10 cellular contexts compared by ENCODE assay signal in genomic region chr7:5699467-5699866, GRCh38.
A peak's percentile ranks its signal among the peaks of the same experiment; 100 is the strongest.
DNase-seq lines count a peak whose midpoint lies in the region; ATAC-seq and TF ChIP-seq lines count a peak whose summit lies in the region.
"Had no signal": no experiment of that assay in that cellular context is flagged by ENCODE, and none has a peak within 500 bp of the region (broad histone marks: within the 10 kb centered on the region; RNA-seq: fewer than 3 reads in every experiment).

No MANE protein-coding gene starts in this region.

- H3K27ac Mint-ChIP-seq in activated CD4-positive, alpha-beta T cell treated with anti-CD3 and anti-CD28 coated beads, Interleukin-2, amount 10 ng/mL, durations not matched to agents 24 days and 14 days, result peak overlapping the region; percentile 81
- H3K27ac Mint-ChIP-seq in activated T-helper 2 cell treated with anti-CD3 and anti-CD28 coated beads, Interferon-gamma antibody, Interleukin-2, Interleukin-4, amounts not matched to agents 10 μg/mL and 5 μg/mL and 100 μg/mL, durations not matched to agents 14 hours and 24 hours and 36 hours, result peak overlapping the region; percentile 45

- peaks cover 43% of the 10 kb centered on the region for H3K36me3 Mint-ChIP-seq in activated CD4-positive, alpha-beta T cell treated with anti-CD3 and anti-CD28 coated beads, Interleukin-2, amount 10 ng/mL, durations not matched to agents 24 days and 14 days (ENCODE audit: low read depth)
- peaks cover 49% of the 10 kb centered on the region for H3K36me3 Mint-ChIP-seq in activated T-helper 2 cell treated with anti-CD3 and anti-CD28 coated beads, Interferon-gamma antibody, Interleukin-2, Interleukin-4, amounts not matched to agents 10 μg/mL and 5 μg/mL and 100 μg/mL, durations not matched to agents 14 hours and 24 hours and 36 hours (ENCODE audit: low read depth)

- H3K27ac ChIP-seq in right cardiac atrium (ENCODE audit: low read length), result peak overlapping the region; percentile 79
- peak overlapping the region; percentile 100 for H3K27ac ChIP-seq in stomach smooth muscle (ENCODE audit: low read length)
- H3K27ac ChIP-seq in neuronal stem cell (replicated peaks; ENCODE audit: low read length), result no peak overlapping the region

- no peak overlapping the region for H2BK5ac ChIP-seq in neuronal stem cell (ENCODE audit: low read length)

- no peak overlapping the region for H3K4ac ChIP-seq in neuronal stem cell (ENCODE audit: low read length)

- H3K27me3 Mint-ChIP-seq in activated CD4-positive, alpha-beta T cell treated with anti-CD3 and anti-CD28 coated beads, Interleukin-2, amount 10 ng/mL, durations not matched to agents 24 days and 14 days, result peaks cover 8% of the 10 kb centered on the region
- H3K27me3 Mint-ChIP-seq in activated T-helper 2 cell treated with anti-CD3 and anti-CD28 coated beads, Interferon-gamma antibody, Interleukin-2, Interleukin-4, amounts not matched to agents 10 μg/mL and 5 μg/mL and 100 μg/mL, durations not matched to agents 14 hours and 24 hours and 36 hours (ENCODE audit: low read depth), result no peaks in the 10 kb centered on the region

- H2BK120ac ChIP-seq in neuronal stem cell (ENCODE audit: low read depth, low read length), result no peak overlapping the region

- H2BK15ac ChIP-seq in neuronal stem cell (ENCODE audit: low read length), result no peak overlapping the region

- no peak overlapping the region for H4K91ac ChIP-seq in neuronal stem cell (ENCODE audit: low read depth, low read length, poor library complexity)

- H3K14ac ChIP-seq in neuronal stem cell (ENCODE audit: low read length), result no peak overlapping the region

- H3K9ac ChIP-seq in stomach smooth muscle (ENCODE audit: low read length in 2 of 2), result peak overlapping the region; percentile 63 to 69
- H3K9ac ChIP-seq in neuronal stem cell (ENCODE audit: low read depth, low read length, poor library complexity), result no peak overlapping the region

- H3K4me3 ChIP-seq in right cardiac atrium (ENCODE audit: low read length) (no peak overlapping the region), stomach smooth muscle (ENCODE audit: low read length in 2 of 2) (peak overlapping the region; percentile 34 to 35), neuronal stem cell (ENCODE audit: low read length in 2 of 2) (no peak overlapping the region)

- peaks cover 26% of the 10 kb centered on the region for H3K4me1 ChIP-seq in right cardiac atrium (ENCODE audit: control insufficient read depth, insufficient read depth, low read length)
- peaks cover 84% of the 10 kb centered on the region for H3K4me1 ChIP-seq in stomach smooth muscle (ENCODE audit: control insufficient read depth, insufficient read depth, low read length)
- H3K4me1 ChIP-seq in neuronal stem cell (ENCODE audit: control insufficient read depth in 2 of 2, insufficient read depth in 1 of 2, low read depth in 1 of 2, low read length in 2 of 2), result peaks cover 23 to 50% of the 10 kb centered on the region in 2 donors

- peaks cover 82% of the 10 kb centered on the region for H3K4me1 Mint-ChIP-seq in activated CD4-positive, alpha-beta T cell treated with anti-CD3 and anti-CD28 coated beads, Interleukin-2, amount 10 ng/mL, durations not matched to agents 24 days and 14 days
- H3K4me1 Mint-ChIP-seq in activated T-helper 2 cell treated with anti-CD3 and anti-CD28 coated beads, Interferon-gamma antibody, Interleukin-2, Interleukin-4, amounts not matched to agents 10 μg/mL and 5 μg/mL and 100 μg/mL, durations not matched to agents 14 hours and 24 hours and 36 hours (ENCODE audit: low read depth), result peaks cover 77% of the 10 kb centered on the region

- no peak overlapping the region for H2AK5ac ChIP-seq in neuronal stem cell (ENCODE audit: low read depth, low read length)

- peak; percentile 61 for DNase-seq in activated CD4-positive, alpha-beta T cell treated with anti-CD3 and anti-CD28 coated beads, Interleukin-2, amount 10 ng/mL, durations not matched to agents 24 days and 14 days
- DNase-seq in activated CD4-positive, alpha-beta T cell treated with anti-CD3 and anti-CD28 coated beads for 1 hour, result no peak
- no peak for DNase-seq in activated T-helper 2 cell treated with anti-CD3 and anti-CD28 coated beads, Interferon-gamma antibody, Interleukin-2, Interleukin-4, amounts not matched to agents 10 μg/mL and 5 μg/mL and 100 μg/mL, durations not matched to agents 14 hours and 24 hours and 36 hours (ENCODE audit: low spot score)
- no peak for DNase-seq in right cardiac atrium
- no peak for DNase-seq in Kasumi-1 (lab: John Stamatoyannopoulos, UW)
- no peak for DNase-seq in GM20000 (ENCODE audit: low spot score)
- no peak for DNase-seq in neuronal stem cell (ENCODE audit: low spot score)
- DNase-seq: cerebellar nuclear complex had no signal

- peaks cover 4 to 12% of the 10 kb centered on the region in 2 donors for H3K36me3 ChIP-seq in stomach smooth muscle (ENCODE audit: control insufficient read depth in 2 of 2, insufficient read depth in 2 of 2, low read length in 2 of 2)
- peaks cover 6 to 50% of the 10 kb centered on the region in 2 donors for H3K36me3 ChIP-seq in neuronal stem cell (replicated peaks in 1 of 2; ENCODE audit: control insufficient read depth in 2 of 2, insufficient read depth in 2 of 2, low read length in 2 of 2)

- H3K4me3 Mint-ChIP-seq in activated CD4-positive, alpha-beta T cell treated with anti-CD3 and anti-CD28 coated beads, Interleukin-2, amount 10 ng/mL, durations not matched to agents 24 days and 14 days, result peak overlapping the region; percentile 63
- peak overlapping the region; percentile 13 for H3K4me3 Mint-ChIP-seq in activated T-helper 2 cell treated with anti-CD3 and anti-CD28 coated beads, Interferon-gamma antibody, Interleukin-2, Interleukin-4, amounts not matched to agents 10 μg/mL and 5 μg/mL and 100 μg/mL, durations not matched to agents 14 hours and 24 hours and 36 hours (ENCODE audit: low read depth)

- no peaks in the 10 kb centered on the region for H3K27me3 ChIP-seq in right cardiac atrium (ENCODE audit: control insufficient read depth, insufficient read depth)
- no peaks in the 10 kb centered on the region for H3K27me3 ChIP-seq in stomach smooth muscle (ENCODE audit: control insufficient read depth in 1 of 2, insufficient read depth in 2 of 2, low read length in 2 of 2)
- H3K27me3 ChIP-seq in neuronal stem cell (ENCODE audit: control insufficient read depth in 3 of 3, insufficient read depth in 3 of 3, low read depth in 1 of 3, low read length in 3 of 3), result no peaks in the 10 kb centered on the region

- WGBS in right cardiac atrium, result 40% methylated on average over 4 of the region's 4 CpGs
- no CpG with 5 or more reads among the region's 4 CpGs for WGBS in neuronal stem cell (ENCODE audit: extremely low coverage in 2 of 2, insufficient read length in 2 of 2, insufficient replicate concordance in 1 of 2), 2 donors

- no peak overlapping the region for H3K18ac ChIP-seq in neuronal stem cell (ENCODE audit: low read length)

- H3K23ac ChIP-seq in neuronal stem cell (ENCODE audit: low read depth, low read length, poor library complexity), result no peak overlapping the region

- H3K9me3 ChIP-seq in right cardiac atrium (ENCODE audit: control insufficient read depth, low read length), result no peaks in the 10 kb centered on the region
- H3K9me3 ChIP-seq in stomach smooth muscle (ENCODE audit: control insufficient read depth in 2 of 2, low read length in 2 of 2), result no peaks in the 10 kb centered on the region
- no peaks in the 10 kb centered on the region for H3K9me3 ChIP-seq in neuronal stem cell (replicated peaks in 1 of 2; ENCODE audit: control insufficient read depth in 2 of 2, insufficient read depth in 1 of 2, low read depth in 1 of 2, low read length in 2 of 2)

- intact Hi-C loops in activated CD4-positive, alpha-beta T cell treated with anti-CD3 and anti-CD28 coated beads, Interleukin-2, amount 10 ng/mL, durations not matched to agents 24 days and 14 days (cut with micrococcal nuclease), result loop anchor here (10.0 kb wide), 2 partner anchors 305 to 1485 kb away; partner anchors contain the start of gene C1GALT1
- intact Hi-C loops in activated T-helper 2 cell treated with anti-CD3 and anti-CD28 coated beads, Interferon-gamma antibody, Interleukin-2, Interleukin-4, amounts not matched to agents 10 μg/mL and 5 μg/mL and 100 μg/mL, durations not matched to agents 14 hours and 24 hours and 36 hours (cut with micrococcal nuclease), result no loop called here
- intact Hi-C loops in right cardiac atrium (cut with DNase I), result no loop called here

- H2AFZ ChIP-seq in neuronal stem cell (ENCODE audit: low read length), result no peak overlapping the region

- no peaks in the 10 kb centered on the region for H3K9me3 Mint-ChIP-seq in activated CD4-positive, alpha-beta T cell treated with anti-CD3 and anti-CD28 coated beads, Interleukin-2, amount 10 ng/mL, durations not matched to agents 24 days and 14 days
- no peaks in the 10 kb centered on the region for H3K9me3 Mint-ChIP-seq in activated T-helper 2 cell treated with anti-CD3 and anti-CD28 coated beads, Interferon-gamma antibody, Interleukin-2, Interleukin-4, amounts not matched to agents 10 μg/mL and 5 μg/mL and 100 μg/mL, durations not matched to agents 14 hours and 24 hours and 36 hours

- H2BK12ac ChIP-seq in neuronal stem cell (ENCODE audit: low read length), result no peak overlapping the region

- no peak for ATAC-seq in right cardiac atrium
- ATAC-seq: left lobe of liver had no signal

- H3K79me1 ChIP-seq in neuronal stem cell (ENCODE audit: low read depth, low read length), result peaks cover 3% of the 10 kb centered on the region

- no peak overlapping the region for H3K4me2 ChIP-seq in neuronal stem cell (ENCODE audit: insufficient read depth, low read length, poor library complexity, severe bottlenecking)

- no peak for TF ChIP-seq CTCF in GM20000 (IDR thresholded peaks at IDR 0.05; ENCODE audit: extremely low read depth, missing control alignments)

- H4K8ac ChIP-seq in neuronal stem cell (ENCODE audit: low read depth, low read length), result no peak overlapping the region

Comparison
In these comparisons a context has a peak if more than half of its experiments do, and no peak if none do; other contexts are left out.
1. H3K4me3 ChIP-seq: peak in stomach smooth muscle (2 of 2); none in right cardiac atrium (single experiment) and neuronal stem cell (0 of 2).